In genomic region chr17:882827-883585, GRCh38 we compare ENCODE assay signal across 11 cellular contexts.
DNase-seq lines count a peak whose midpoint lies in the region; ATAC-seq, FAIRE-seq and TF ChIP-seq lines count a peak whose summit lies in the region.
"Had no signal": no experiment of that assay in that cellular context is flagged by ENCODE, and none has a peak within 500 bp of the region (broad histone marks: within the 10 kb centered on the region; RNA-seq: fewer than 3 reads in every experiment).

No MANE protein-coding gene starts in this region.

- POLR2A ChIA-PET in MCF 10A (lab: Yijun Ruan, JAX) = interaction anchor here (0.5 to 12.0 kb wide), 13 partner anchors 9 to 154 kb away, joined by 3 to 159 read pairs (median 5); partner anchors contain the start of gene NXN

- H3K27me3 ChIP-seq in HUES64 (ENCODE audit: insufficient read depth, low read length) (no peaks in the 10 kb centered on the region), keratinocyte (ENCODE audit: control insufficient read depth, extremely low read depth, insufficient read depth, low read length) (no peaks in the 10 kb centered on the region), stomach (no peaks in the 10 kb centered on the region)

- intact Hi-C loops in MCF 10A (cut with micrococcal nuclease) = no loop called here
- intact Hi-C loops in stomach (cut with DNase I; ENCODE audit: low total_unique reads) = no loop called here

- TF ChIP-seq CTCF in MCF 10A (IDR thresholded peaks at IDR 0.05; ENCODE audit: unreplicated experiment) (no peak), keratinocyte (optimal IDR thresholded peaks at IDR 0.05 in 1 of 3, IDR thresholded peaks at IDR 0.05 in 1 of 3, conservative IDR thresholded peaks at IDR 0.05 in 1 of 3; ENCODE audit: extremely low read depth in 1 of 3, insufficient read depth in 2 of 3, low read length in 3 of 3) (no peak), stomach (IDR thresholded peaks at IDR 0.05) (no peak)

- H3K4me1 Mint-ChIP-seq in MCF 10A (ENCODE audit: insufficient read depth, unreplicated experiment) = peaks cover 31% of the 10 kb centered on the region

- peak overlapping the region; percentile 35 for H3K4me3 Mint-ChIP-seq in MCF 10A (ENCODE audit: unreplicated experiment)
- H3K4me3 Mint-ChIP-seq: activated naive CD4-positive, alpha-beta T cell treated with anti-CD3 and anti-CD28 coated beads, Interleukin-2, amount 50 U/mL, for 24 hours had no signal

- TF ChIP-seq EP300 in stomach (IDR thresholded peaks at IDR 0.05) = no peak

- H3K36me3 Mint-ChIP-seq in MCF 10A (ENCODE audit: insufficient read depth, unreplicated experiment) = no peaks in the 10 kb centered on the region
- H3K36me3 Mint-ChIP-seq: activated naive CD4-positive, alpha-beta T cell treated with anti-CD3 and anti-CD28 coated beads, Interleukin-2, amount 50 U/mL, for 24 hours; naive B cell had no signal

- H3K27ac ChIP-seq in HUES64 (ENCODE audit: low read depth, low read length) = peak overlapping the region; percentile 72
- H3K27ac ChIP-seq in keratinocyte (ENCODE audit: control insufficient read depth, insufficient read depth, low read length) = peak overlapping the region; percentile 75
- peak overlapping the region; percentile 72 to 90 (median 80) for H3K27ac ChIP-seq in stomach

- no peaks in the 10 kb centered on the region for H4K20me1 ChIP-seq in keratinocyte (ENCODE audit: control insufficient read depth, extremely low read depth, insufficient read depth, low read length)

- peak overlapping the region; percentile 41 for H3K4me2 ChIP-seq in keratinocyte (ENCODE audit: control insufficient read depth, extremely low read depth, insufficient read depth, low read depth, low read length)

- peaks cover 68% of the 10 kb centered on the region for H3K79me2 ChIP-seq in keratinocyte (ENCODE audit: control insufficient read depth, insufficient read depth, low read length)

- H3K9me3 ChIP-seq in HUES64 (ENCODE audit: insufficient read depth, low read depth, low read length) (no peaks in the 10 kb centered on the region), keratinocyte (ENCODE audit: control insufficient read depth, low read depth, low read length) (no peaks in the 10 kb centered on the region), stomach (no peaks in the 10 kb centered on the region)

- H3K4me3 ChIP-seq in HUES64 (ENCODE audit: low read length) (no peak overlapping the region), keratinocyte (ENCODE audit: control insufficient read depth in 2 of 3, extremely low read depth in 1 of 3, insufficient read depth in 2 of 3, low read depth in 1 of 3, low read length in 3 of 3) (no peak overlapping the region), stomach (no peak overlapping the region)

- WGBS in HUES64 = 82% methylated on average over 14 of the region's 14 CpGs
- 40 to 48% (median 47%) methylated on average over 14 of the region's 14 CpGs for WGBS in stomach, 5 donors

- no peak for ATAC-seq in HG02870 (IDR thresholded peaks at IDR 0.05; ENCODE audit: unreplicated experiment)
- ATAC-seq: PC-3 had no signal

- H3K9me1 ChIP-seq in keratinocyte (ENCODE audit: control insufficient read depth, extremely low read depth, insufficient read depth, low read length) = no peaks in the 10 kb centered on the region

- H3K9ac ChIP-seq in HUES64 (ENCODE audit: low read depth, low read length) = peak overlapping the region; percentile 32; the same call in 1 of the 2 replicates
- peak overlapping the region; percentile 40 for H3K9ac ChIP-seq in keratinocyte (ENCODE audit: control insufficient read depth, extremely low read depth, insufficient read depth, low read length)

- H3K4me1 ChIP-seq in HUES64 (ENCODE audit: insufficient read depth, low read length) = peaks cover 28% of the 10 kb centered on the region
- H3K4me1 ChIP-seq in keratinocyte (ENCODE audit: control insufficient read depth, extremely low read depth, insufficient read depth, low read length) = peaks cover 44% of the 10 kb centered on the region
- H3K4me1 ChIP-seq in stomach = peaks cover 45 to 87% (median 66%) of the 10 kb centered on the region in 4 donors

- H3K9me3 Mint-ChIP-seq in MCF 10A (ENCODE audit: unreplicated experiment) = no peaks in the 10 kb centered on the region
- H3K9me3 Mint-ChIP-seq: activated naive CD4-positive, alpha-beta T cell treated with anti-CD3 and anti-CD28 coated beads, Interleukin-2, amount 50 U/mL, for 24 hours; naive B cell had no signal

- no peaks in the 10 kb centered on the region for H3K36me3 ChIP-seq in HUES64 (ENCODE audit: insufficient read depth, low read length)
- H3K36me3 ChIP-seq in keratinocyte (ENCODE audit: control insufficient read depth in 2 of 2, extremely low read depth in 1 of 2, insufficient read depth in 2 of 2, low read length in 2 of 2) = peaks cover 2 to 7% of the 10 kb centered on the region in 2 experiments
- no peaks in the 10 kb centered on the region for H3K36me3 ChIP-seq in stomach

- DNase-seq in MCF 10A (ENCODE audit: unreplicated experiment) (peak; percentile 84), keratinocyte (ENCODE audit: low read depth, low spot score) (no peak), stomach (peak; percentile 78), NCI-H774 (lab: John Stamatoyannopoulos, UW) (no peak), AML-193 (lab: John Stamatoyannopoulos, UW) (no peak), hepatic stellate cell (ENCODE audit: low spot score) (no peak)
- DNase-seq: naive B cell, PC-3 had no signal

- peak; percentile 84 for FAIRE-seq in keratinocyte (lab: Jason Lieb, UNC)

- BruUV-seq in MCF 10A (replicated peaks; lab: Mats Ljungman, UMichigan) = no TSS peak

- dilution Hi-C loops in keratinocyte (cut with MboI; ENCODE audit: extremely low pct_ligation_motif_present, low sequenced_read_pairs) = no loop called here

- TF ChIP-seq POLR2A in stomach (IDR thresholded peaks at IDR 0.05) = no peak

- CTCF ChIA-PET in MCF 10A (lab: Yijun Ruan, JAX) = interaction anchor here (0.5 to 1.1 kb wide), 4 partner anchors 89 to 98 kb away, joined by 3 to 10 read pairs (median 5); no protein-coding TSS in a partner anchor

- no peaks in the 10 kb centered on the region for H3K27me3 Mint-ChIP-seq in MCF 10A (ENCODE audit: insufficient read depth, unreplicated experiment)

- H2AFZ ChIP-seq in keratinocyte (ENCODE audit: control insufficient read depth, low read length) = no peak overlapping the region

- H3K27ac Mint-ChIP-seq in MCF 10A (ENCODE audit: low read depth, unreplicated experiment) = peak overlapping the region; percentile 47
- H3K27ac Mint-ChIP-seq: activated naive CD4-positive, alpha-beta T cell treated with anti-CD3 and anti-CD28 coated beads, Interleukin-2, amount 50 U/mL, for 24 hours had no signal

Comparison
In these comparisons a context has a peak if more than half of its experiments do, and no peak if none do; other contexts are left out.
1. DNase-seq: peak in MCF 10A (single experiment) and stomach (single experiment); none in keratinocyte (single experiment), NCI-H774 (single experiment), AML-193 (0 of 2) and hepatic stellate cell (single experiment).
2. Peak in every context shown above with its lines, with median percentiles within 50 percentile points of each other: H3K27ac ChIP-seq.